ENCODE assay signal across 20 cellular contexts in the genomic region with DNA sequence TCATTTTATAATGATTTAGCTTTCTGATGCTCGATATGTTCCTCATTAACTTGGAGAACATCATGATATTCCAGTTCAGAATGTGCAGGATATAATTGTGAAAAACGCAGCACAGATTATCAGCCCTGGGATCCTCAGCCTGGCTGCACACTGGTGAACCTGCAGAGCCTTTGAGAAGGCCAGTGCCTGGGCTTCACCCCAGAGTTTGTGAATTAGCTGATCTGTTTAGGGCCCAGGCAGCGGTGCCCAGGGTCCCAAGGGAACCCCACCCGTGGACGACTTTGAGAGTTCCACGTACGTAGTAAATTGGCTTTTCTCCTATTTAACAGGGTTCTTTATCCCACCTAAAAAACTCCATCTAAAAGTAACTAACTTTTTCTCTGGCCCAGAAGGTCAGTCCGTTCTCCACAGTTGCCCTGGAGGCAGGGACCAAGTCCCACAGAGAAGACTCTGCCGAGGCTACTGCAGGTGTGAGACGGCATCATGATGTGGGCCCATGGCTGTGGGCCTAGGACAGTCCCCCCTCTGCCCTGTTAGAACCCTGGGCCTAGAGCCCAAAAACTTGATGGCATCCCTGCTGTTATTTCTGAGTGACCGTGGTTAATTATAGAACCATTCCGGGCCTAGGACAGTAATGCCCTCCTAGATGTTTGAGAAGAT.
"Had no signal": no experiment of that assay in that cellular context is flagged by ENCODE, and none has a peak within 500 bp of the region (broad histone marks: within the 10 kb centered on the region; RNA-seq: fewer than 3 reads in every experiment).

No MANE protein-coding gene starts in this region.

- DNase-seq: activated CD4-positive, alpha-beta T cell treated with anti-CD3 and anti-CD28 coated beads for 4 hours; activated CD4-positive, alpha-beta T cell treated with anti-CD3 and anti-CD28 coated beads, Interleukin-2, amount 50 U/mL, for 48 hours; activated CD8-positive, alpha-beta memory T cell treated with anti-CD3 and anti-CD28 coated beads, Interleukin-2, amount 10 ng/mL, durations not matched to agents 7 days and 5 days; activated gamma-delta T cell; activated naive CD4-positive, alpha-beta T cell treated with anti-CD3 and anti-CD28 coated beads for 36 hours; activated T-cell treated with anti-CD3 and anti-CD28 coated beads, Interleukin-2, amount 50 U/mL, for 24 hours; brain microvascular endothelial cell; NCI-H1092; NCI-H1417; NCI-H1694; NCI-H2029; NCI-H2107; NCI-H2171 treated with DMSO at 0.1 percent for 48 hours; NCI-H226; NCI-H510A treated with DMSO at 0.1 percent for 48 hours; SHP77 treated with DMSO at 0.1 percent for 48 hours had no signal

- H3K4me1 Mint-ChIP-seq: activated CD8-positive, alpha-beta memory T cell treated with anti-CD3 and anti-CD28 coated beads, Interleukin-2, amount 10 ng/mL, durations not matched to agents 7 days and 5 days had no signal

- H3K27me3 Mint-ChIP-seq: activated CD8-positive, alpha-beta memory T cell treated with anti-CD3 and anti-CD28 coated beads, Interleukin-2, amount 10 ng/mL, durations not matched to agents 7 days and 5 days; activated naive CD8-positive, alpha-beta T cell; activated T-cell treated with anti-CD3 and anti-CD28 coated beads, Interleukin-2, amount 50 U/mL, for 24 hours had no signal

- H3K36me3 Mint-ChIP-seq: activated CD8-positive, alpha-beta memory T cell treated with anti-CD3 and anti-CD28 coated beads, Interleukin-2, amount 10 ng/mL, durations not matched to agents 7 days and 5 days; activated naive CD8-positive, alpha-beta T cell had no signal

- H3K9me3 Mint-ChIP-seq: activated naive CD4-positive, alpha-beta T cell treated with anti-CD3 and anti-CD28 coated beads for 36 hours; activated T-cell treated with anti-CD3 and anti-CD28 coated beads, Interleukin-2, amount 50 U/mL, for 24 hours; activated T-helper 1 cell treated with anti-CD3 and anti-CD28 coated beads, Interleukin-12 subunit alpha, Interleukin-12 subunit beta, Interleukin-2, Interleukin-4 antibody, amounts not matched to agents 30 ng/mL and 10 ng/mL and 1 ng/mL, durations not matched to agents 14 hours and 24 hours and 36 hours; T-helper 1 cell treated with Interleukin-12 subunit alpha and Interleukin-12 subunit beta and Interleukin-4 antibody, amounts not matched to agents 30 μg/mL and 1 μg/mL, for 36 hours had no signal

- H3K27ac Mint-ChIP-seq: activated CD8-positive, alpha-beta memory T cell treated with anti-CD3 and anti-CD28 coated beads, Interleukin-2, amount 10 ng/mL, durations not matched to agents 7 days and 5 days; activated naive CD4-positive, alpha-beta T cell treated with anti-CD3 and anti-CD28 coated beads for 36 hours; activated naive CD8-positive, alpha-beta T cell; activated T-cell treated with anti-CD3 and anti-CD28 coated beads, Interleukin-2, amount 50 U/mL, for 24 hours; activated T-helper 1 cell treated with anti-CD3 and anti-CD28 coated beads, Interleukin-12 subunit alpha, Interleukin-12 subunit beta, Interleukin-2, Interleukin-4 antibody, amounts not matched to agents 30 ng/mL and 10 ng/mL and 1 ng/mL, durations not matched to agents 14 hours and 24 hours and 36 hours; T-helper 1 cell treated with Interleukin-12 subunit alpha and Interleukin-12 subunit beta and Interleukin-4 antibody, amounts not matched to agents 30 μg/mL and 1 μg/mL, for 36 hours had no signal

- H3K4me3 Mint-ChIP-seq: activated CD8-positive, alpha-beta memory T cell treated with anti-CD3 and anti-CD28 coated beads, Interleukin-2, amount 10 ng/mL, durations not matched to agents 7 days and 5 days; activated naive CD4-positive, alpha-beta T cell treated with anti-CD3 and anti-CD28 coated beads for 36 hours; activated naive CD8-positive, alpha-beta T cell; activated T-cell treated with anti-CD3 and anti-CD28 coated beads, Interleukin-2, amount 50 U/mL, for 24 hours; activated T-helper 1 cell treated with anti-CD3 and anti-CD28 coated beads, Interleukin-12 subunit alpha, Interleukin-12 subunit beta, Interleukin-2, Interleukin-4 antibody, amounts not matched to agents 30 ng/mL and 10 ng/mL and 1 ng/mL, durations not matched to agents 14 hours and 24 hours and 36 hours; T-helper 1 cell treated with Interleukin-12 subunit alpha and Interleukin-12 subunit beta and Interleukin-4 antibody, amounts not matched to agents 30 μg/mL and 1 μg/mL, for 36 hours had no signal

- ATAC-seq: activated CD4-positive, CD25-positive, alpha-beta regulatory T cell treated with anti-CD3 and anti-CD28 coated beads, Interleukin-2, amount 50 U/mL, for 24 hours; activated CD8-positive, alpha-beta memory T cell treated with anti-CD3 and anti-CD28 coated beads, Interleukin-2, amount 10 ng/mL, durations not matched to agents 7 days and 5 days had no signal
